ENCODE assay signal across 10 cellular contexts in the genomic region with DNA sequence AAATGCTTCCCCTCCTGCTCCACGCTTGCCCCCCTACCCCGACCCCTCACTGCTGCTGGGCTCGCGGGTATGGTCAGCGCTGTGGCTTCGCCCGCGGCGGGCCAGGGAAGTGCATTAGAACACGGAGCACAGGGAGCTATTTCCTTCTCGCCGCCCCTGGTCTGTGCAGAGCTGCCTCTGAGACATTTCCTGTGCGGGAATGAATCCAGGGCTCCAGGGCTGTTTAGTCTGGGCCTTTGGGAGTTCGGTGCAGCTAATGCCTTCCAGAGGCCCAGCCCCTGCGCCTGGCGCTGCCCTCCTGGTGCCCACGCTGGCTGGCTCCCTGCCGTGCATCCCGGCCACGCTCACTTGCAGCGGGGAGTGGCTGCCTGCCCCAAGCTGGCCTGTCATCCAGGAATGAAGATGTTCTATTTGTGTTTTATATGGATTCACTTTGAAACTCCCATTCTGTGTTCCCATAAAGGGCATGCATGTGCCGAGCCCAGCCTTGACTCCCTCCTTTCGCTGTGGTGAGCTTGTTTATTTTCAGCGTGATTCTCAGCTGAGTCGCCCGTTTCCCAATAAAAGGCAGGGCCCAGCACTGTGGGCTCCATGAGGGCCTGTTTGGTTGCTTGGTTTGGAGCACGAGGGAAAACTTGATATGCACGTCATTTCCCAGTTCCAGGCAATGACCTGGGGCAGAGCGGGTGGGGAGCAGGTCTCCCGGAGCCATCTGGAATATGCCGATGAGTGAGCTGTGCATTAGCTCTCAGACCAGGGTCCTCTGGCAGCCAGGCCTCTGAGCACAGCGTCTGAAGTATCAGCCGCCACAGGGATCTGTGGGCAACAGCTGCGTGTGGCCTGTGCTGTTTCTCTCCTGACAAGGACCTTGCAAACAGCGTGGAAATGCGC. TPM values are rescaled to one million over a fixed set of nuclear protein-coding genes. Genes with fewer than 3 reads are reported as not detected.
DNase-seq lines count a peak whose midpoint lies in the region; ATAC-seq and TF ChIP-seq lines count a peak whose summit lies in the region.
"Had no signal": no experiment of that assay in that cellular context is flagged by ENCODE, and none has a peak within 500 bp of the region (broad histone marks: within the 10 kb centered on the region; RNA-seq: fewer than 3 reads in every experiment).

No MANE protein-coding gene starts in this region.

- TF ChIP-seq POLR2A in spleen (IDR thresholded peaks at IDR 0.05), result no peak

- H3K27ac ChIP-seq in spleen (peak overlapping the region in 4 of 8 donors; percentile 10 to 47 (median 22)), OCI-LY7 (ENCODE audit: low read depth, low read length, poor library complexity, severe bottlenecking) (no peak overlapping the region)

- H3K9me2 ChIP-seq in OCI-LY7 (ENCODE audit: insufficient read depth, low read length), result no peaks in the 10 kb centered on the region

- H3K4me1 ChIP-seq in spleen (peaks cover 0 to 35% (median 8%) of the 10 kb centered on the region in 6 donors), OCI-LY7 (ENCODE audit: insufficient read depth, low read length, poor library complexity, severe bottlenecking) (no peaks in the 10 kb centered on the region)

- no peak overlapping the region for H3K4me3 ChIP-seq in spleen
- no peak overlapping the region for H3K4me3 ChIP-seq in OCI-LY7 (ENCODE audit: low read depth, low read length, poor library complexity, severe bottlenecking)

- WGBS in spleen, 5 donors, result 52 to 74% (median 67%) methylated on average over 31 to 36 of the region's 36 CpGs

- POLR2A ChIA-PET in OCI-LY7 (lab: Charles Lee), result no interaction called here

- no peak overlapping the region for H3K4me2 ChIP-seq in OCI-LY7 (ENCODE audit: low read length)

- no TSS peak for BruUV-seq in OCI-LY7 (replicated peaks; lab: Mats Ljungman, UMichigan)

- DNase-seq in H4 (ENCODE audit: low spot score) (peak; percentile 97), astrocyte of the hippocampus (ENCODE audit: low read depth, low spot score) (peak; percentile 92), left ventricle myocardium superior (peak; percentile 55), spleen (no peak), OCI-LY7 (ENCODE audit: low spot score) (no peak), Ammon's horn (ENCODE audit: low spot score) (no peak), NCI-H226 (no peak)
- DNase-seq in activated CD4-positive, CD25-positive, alpha-beta regulatory T cell (lab: John Stamatoyannopoulos, UW), result no peak
- DNase-seq: activated naive CD4-positive, alpha-beta T cell treated with anti-CD3 and anti-CD28 coated beads for 36 hours; occipital lobe had no signal

- CTCF ChIA-PET in OCI-LY7 (lab: Charles Lee; ENCODE audit: unreplicated experiment), result interaction anchor here (0.6 kb wide), 1 partner anchor 1480 kb away, joined by 3 read pairs; no protein-coding TSS in a partner anchor

- no peak overlapping the region for H2AFZ ChIP-seq in OCI-LY7 (ENCODE audit: low read length)

- peak in 6 of 11 experiments; percentile 13 to 33 (median 22) for TF ChIP-seq CTCF in spleen (IDR thresholded peaks at IDR 0.05 in 8 of 11, conservative IDR thresholded peaks at IDR 0.05 in 3 of 11)
- no peak for TF ChIP-seq CTCF in OCI-LY7 (conservative IDR thresholded peaks at IDR 0.05; ENCODE audit: low read length)

- H3K36me3 ChIP-seq in spleen, result no peaks in the 10 kb centered on the region
- no peaks in the 10 kb centered on the region for H3K36me3 ChIP-seq in OCI-LY7 (ENCODE audit: insufficient read depth, low read length)

- H3K79me2 ChIP-seq in OCI-LY7 (ENCODE audit: insufficient read depth, low read depth, low read length), result no peaks in the 10 kb centered on the region

- H3K9me3 ChIP-seq in spleen (peaks cover 0 to 10% (median 3%) of the 10 kb centered on the region in 8 donors), OCI-LY7 (ENCODE audit: low read length) (no peaks in the 10 kb centered on the region)

- H4K20me1 ChIP-seq in OCI-LY7 (ENCODE audit: insufficient read depth, low read length), result no peaks in the 10 kb centered on the region

- ATAC-seq in left ventricle myocardium superior, result peak; percentile 58

- intact Hi-C loops in left ventricle myocardium superior (cut with micrococcal nuclease), result no loop called here
- intact Hi-C loops in spleen (cut with DNase I; ENCODE audit: low total_unique reads), result no loop called here
- intact Hi-C loops in OCI-LY7 (cut with micrococcal nuclease; ENCODE audit: unreplicated experiment), result no loop called here

- peaks cover 0 to 19% (median 0%) of the 10 kb centered on the region in 7 donors for H3K27me3 ChIP-seq in spleen (replicated peaks in 1 of 7)

RNA-seq across cellular contexts. Expression of a gene that starts 42.7 kb away (rescaled TPM):
- 0.45 and 0.87 TPM in 2 replicates for total RNA-seq in H4 (2014; rRNA removed; shearing (Covaris generic))
- total RNA-seq in left ventricle myocardium superior (7.4 TPM), spleen (1 to 10 TPM; 3.1 to 7.6 (median 5.3) TPM), OCI-LY7 (2022) (not detected in 2 replicates)
- polyA plus RNA-seq in spleen, result 1 to 10 TPM; 1.3 to 2.5 (median 1.5) TPM
- total RNA-seq in OCI-LY7 (2014; rRNA removed; shearing (Covaris generic)), result not detected in 2 replicates

Comparison
In these comparisons a context has a peak if more than half of its experiments do, and no peak if none do; other contexts are left out.
1. DNase-seq: peak in H4 (single experiment), astrocyte of the hippocampus (single experiment) and left ventricle myocardium superior (single experiment); none in spleen (single experiment), OCI-LY7 (single experiment), Ammon's horn (single experiment), NCI-H226 (single experiment) and activated CD4-positive, CD25-positive, alpha-beta regulatory T cell (0 of 4).